ENCODE assay signal across 1 cellular context in the genomic region with DNA sequence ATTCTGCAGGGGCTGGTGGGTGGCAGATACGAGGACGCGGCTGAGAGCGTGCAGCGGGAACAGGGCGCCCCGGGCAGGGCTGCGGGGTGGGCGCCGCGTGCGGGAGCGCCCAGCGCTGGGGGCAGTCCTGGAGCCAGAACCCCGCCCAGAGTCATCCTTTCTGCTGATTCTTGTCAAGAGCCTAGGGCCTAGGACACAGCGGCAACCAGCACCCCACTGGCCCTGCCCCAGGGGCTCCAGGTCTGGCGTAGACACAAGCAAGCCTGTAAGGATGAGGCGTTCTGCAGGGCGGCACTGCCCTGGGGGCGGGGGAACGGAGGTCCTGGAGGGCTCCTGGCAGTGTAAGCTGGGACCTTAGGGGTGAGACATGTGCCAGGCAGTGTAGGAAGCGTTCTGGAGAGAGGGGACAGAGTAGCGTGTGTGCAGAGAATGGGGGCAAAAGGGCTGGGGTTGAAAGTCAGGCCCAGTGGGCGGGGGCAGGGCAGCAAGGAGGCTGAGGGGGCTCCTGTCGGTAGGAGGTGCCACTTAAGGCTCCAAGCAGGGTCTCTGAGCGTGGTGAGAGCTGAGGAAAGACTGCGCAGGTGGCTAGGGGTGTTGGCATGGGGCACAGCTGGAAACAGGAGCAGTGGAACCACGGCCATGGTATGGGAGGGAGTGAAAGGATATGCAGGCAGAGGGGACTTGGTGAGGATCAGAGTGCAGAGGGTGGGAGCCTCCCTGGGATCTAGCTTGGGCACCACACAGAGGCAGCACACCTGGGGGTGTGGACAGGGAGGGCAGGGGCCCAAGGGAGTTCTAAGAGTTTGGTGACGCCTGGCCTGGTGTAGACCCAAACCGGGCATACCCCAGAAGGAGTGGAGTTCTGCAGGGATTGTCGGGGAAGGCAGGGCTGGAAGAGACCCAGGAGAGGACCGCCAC.
TF ChIP-seq lines count a peak whose summit lies in the region.

No MANE protein-coding gene starts in this region.

TF ChIP-seq in K562, 482 proteins besides CTCF, POLR2A, EP300 and RAD21:
- TF ChIP-seq ZNF780A (CRISPR knock-in tag; IDR thresholded peaks at IDR 0.05) (no peak), MYNN (IDR thresholded peaks at IDR 0.05) (no peak), MYNN (CRISPR knock-in tag; IDR thresholded peaks at IDR 0.05) (no peak), KDM2B (CRISPR knock-in tag; IDR thresholded peaks at IDR 0.05) (0 out of 2 replicates have a peak, but pooled peaks have one; percentile 53), ZC3H8 (IDR thresholded peaks at IDR 0.05) (no peak)
